33 cellular contexts compared by ENCODE assay signal in genomic region chr6:137840252-137840651, GRCh38.
"Had no signal": no experiment of that assay in that cellular context is flagged by ENCODE, and none has a peak within 500 bp of the region (broad histone marks: within the 10 kb centered on the region; RNA-seq: fewer than 3 reads in every experiment).

No MANE protein-coding gene starts in this region.

- H3K9me3 ChIP-seq: colonic mucosa had no signal

- H3K36me3 ChIP-seq: brain microvascular endothelial cell, colonic mucosa had no signal

- FAIRE-seq: RCC 7860 had no signal

- H3K27me3 ChIP-seq: brain microvascular endothelial cell, colonic mucosa had no signal

- H3K27ac ChIP-seq: brain microvascular endothelial cell, colonic mucosa, PC-9, RWPE1, VCaP had no signal

- H3K4me1 ChIP-seq: colonic mucosa had no signal

- DNase-seq: activated B cell treated with CpG ODN at 0.5 μM for 24 hours; activated CD4-positive, alpha-beta memory T cell treated with anti-CD3 and anti-CD28 coated beads for 36 hours; activated CD4-positive, alpha-beta T cell treated with anti-CD3 and anti-CD28 coated beads for 4 hours; activated CD4-positive, alpha-beta T cell treated with anti-CD3 and anti-CD28 coated beads, Interleukin-2, amount 50 U/mL, for 1 hour; activated CD4-positive, CD25-positive, alpha-beta regulatory T cell treated with anti-CD3 and anti-CD28 coated beads, Interleukin-2, amount 50 U/mL, for 72 hours; activated CD8-positive, alpha-beta memory T cell treated with anti-CD3 and anti-CD28 coated beads, Interleukin-2, amount 50 U/mL, for 4 hours; activated effector memory CD4-positive, alpha-beta T cell treated with Interleukin-2 at 50 U/mL for 16 hours; activated naive CD4-positive, alpha-beta T cell treated with anti-CD3 and anti-CD28 coated beads, Interleukin-2, amount 10 ng/mL, durations not matched to agents 7 days and 5 days; activated naive CD8-positive, alpha-beta T cell treated with anti-CD3 and anti-CD28 coated beads for 36 hours; activated T-cell treated with anti-CD3 and anti-CD28 coated beads for 4 hours; activated T-cell treated with anti-CD3 and anti-CD28 coated beads, Interleukin-2, amount 50 U/mL, for 4 hours; amniotic stem cell; aorta; brain microvascular endothelial cell; central memory CD4-positive, alpha-beta T cell; colonic mucosa; NCI-H1105; NCI-H1436 treated with DMSO at 0.1 percent for 48 hours; NCI-H1694 treated with DMSO at 0.1 percent for 48 hours; NCI-H2029; NCI-H345; NCI-H510A; NCI-H526; NCI-H748 treated with DMSO at 0.1 percent for 48 hours; NK-92 treated with Interleukin-12 subunit alpha and Interleukin-12 subunit beta, amount 100 ng/mL, for 24 hours; PC-9; SIG-M5; SW 1271; T-helper 1 cell; T-helper 9 cell had no signal

- H3K4me3 ChIP-seq: colonic mucosa, PC-9 had no signal
